ENCODE assay signal across 1 cellular context in genomic region chr20:2798814-2799213, GRCh38.
TF ChIP-seq lines count a peak whose summit lies in the region.

No MANE protein-coding gene starts in this region.

TF ChIP-seq in GM23338, 12 proteins besides CTCF, POLR2A, EP300 and RAD21:
- no peak for TF ChIP-seq ZNF114 (CRISPR knock-in tag; IDR thresholded peaks at IDR 0.05)
- TF ChIP-seq EZH2 (IDR thresholded peaks at IDR 0.05; ENCODE audit: low read depth, unreplicated experiment): no peak
- TF ChIP-seq EZH2phosphoT487 (IDR thresholded peaks at IDR 0.05; ENCODE audit: unreplicated experiment): no peak
- TF ChIP-seq STAT1 (IDR thresholded peaks at IDR 0.05; ENCODE audit: unreplicated experiment): no peak
- TF ChIP-seq ZNF331 (CRISPR knock-in tag; IDR thresholded peaks at IDR 0.05; ENCODE audit: low read depth): no peak
- TF ChIP-seq JUNB (IDR thresholded peaks at IDR 0.05; ENCODE audit: unreplicated experiment): no peak
- TF ChIP-seq, protein P1, sequence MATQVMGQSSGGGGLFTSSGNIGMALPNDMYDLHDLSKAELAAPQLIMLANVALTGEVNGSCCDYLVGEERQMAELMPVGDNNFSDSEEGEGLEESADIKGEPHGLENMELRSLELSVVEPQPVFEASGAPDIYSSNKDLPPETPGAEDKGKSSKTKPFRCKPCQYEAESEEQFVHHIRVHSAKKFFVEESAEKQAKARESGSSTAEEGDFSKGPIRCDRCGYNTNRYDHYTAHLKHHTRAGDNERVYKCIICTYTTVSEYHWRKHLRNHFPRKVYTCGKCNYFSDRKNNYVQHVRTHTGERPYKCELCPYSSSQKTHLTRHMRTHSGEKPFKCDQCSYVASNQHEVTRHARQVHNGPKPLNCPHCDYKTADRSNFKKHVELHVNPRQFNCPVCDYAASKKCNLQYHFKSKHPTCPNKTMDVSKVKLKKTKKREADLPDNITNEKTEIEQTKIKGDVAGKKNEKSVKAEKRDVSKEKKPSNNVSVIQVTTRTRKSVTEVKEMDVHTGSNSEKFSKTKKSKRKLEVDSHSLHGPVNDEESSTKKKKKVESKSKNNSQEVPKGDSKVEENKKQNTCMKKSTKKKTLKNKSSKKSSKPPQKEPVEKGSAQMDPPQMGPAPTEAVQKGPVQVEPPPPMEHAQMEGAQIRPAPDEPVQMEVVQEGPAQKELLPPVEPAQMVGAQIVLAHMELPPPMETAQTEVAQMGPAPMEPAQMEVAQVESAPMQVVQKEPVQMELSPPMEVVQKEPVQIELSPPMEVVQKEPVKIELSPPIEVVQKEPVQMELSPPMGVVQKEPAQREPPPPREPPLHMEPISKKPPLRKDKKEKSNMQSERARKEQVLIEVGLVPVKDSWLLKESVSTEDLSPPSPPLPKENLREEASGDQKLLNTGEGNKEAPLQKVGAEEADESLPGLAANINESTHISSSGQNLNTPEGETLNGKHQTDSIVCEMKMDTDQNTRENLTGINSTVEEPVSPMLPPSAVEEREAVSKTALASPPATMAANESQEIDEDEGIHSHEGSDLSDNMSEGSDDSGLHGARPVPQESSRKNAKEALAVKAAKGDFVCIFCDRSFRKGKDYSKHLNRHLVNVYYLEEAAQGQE (IDR thresholded peaks at IDR 0.05; ENCODE audit: unreplicated experiment): no peak
- TF ChIP-seq POLR2AphosphoS5 (IDR thresholded peaks at IDR 0.05; ENCODE audit: low read depth): no peak
- TF ChIP-seq, protein P2, sequence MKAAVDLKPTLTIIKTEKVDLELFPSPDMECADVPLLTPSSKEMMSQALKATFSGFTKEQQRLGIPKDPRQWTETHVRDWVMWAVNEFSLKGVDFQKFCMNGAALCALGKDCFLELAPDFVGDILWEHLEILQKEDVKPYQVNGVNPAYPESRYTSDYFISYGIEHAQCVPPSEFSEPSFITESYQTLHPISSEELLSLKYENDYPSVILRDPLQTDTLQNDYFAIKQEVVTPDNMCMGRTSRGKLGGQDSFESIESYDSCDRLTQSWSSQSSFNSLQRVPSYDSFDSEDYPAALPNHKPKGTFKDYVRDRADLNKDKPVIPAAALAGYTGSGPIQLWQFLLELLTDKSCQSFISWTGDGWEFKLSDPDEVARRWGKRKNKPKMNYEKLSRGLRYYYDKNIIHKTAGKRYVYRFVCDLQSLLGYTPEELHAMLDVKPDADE (IDR thresholded peaks at IDR 0.05): no peak
- no peak for TF ChIP-seq NANOG (IDR thresholded peaks at IDR 0.05; ENCODE audit: borderline replicate concordance)
- no peak for TF ChIP-seq CREB1 (CRISPR knock-in tag; IDR thresholded peaks at IDR 0.05; ENCODE audit: low read depth)
- TF ChIP-seq ZNF462 (CRISPR knock-in tag; IDR thresholded peaks at IDR 0.05): no peak
